Comparison of ENCODE assay signal across 19 cellular contexts in the genomic region with DNA sequence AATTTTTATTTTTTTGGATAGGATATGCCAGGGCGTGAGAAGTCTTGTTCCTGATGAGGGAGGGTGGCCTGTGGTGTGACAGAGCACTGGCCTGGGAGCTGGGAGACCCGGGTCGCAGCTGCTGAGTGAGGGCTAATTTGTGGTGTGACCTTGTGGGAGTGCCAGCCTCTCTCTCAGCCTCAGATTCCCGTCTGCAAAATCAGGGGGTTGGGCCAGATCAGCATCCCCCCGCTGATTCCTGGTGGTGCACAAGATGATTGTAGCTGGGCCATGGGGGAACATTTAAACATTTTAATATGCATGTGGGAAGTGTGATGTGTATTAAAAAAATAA. TPM values are rescaled to one million over a fixed set of nuclear protein-coding genes. Genes with fewer than 3 reads are reported as not detected.
DNase-seq lines count a peak whose midpoint lies in the region; ATAC-seq and TF ChIP-seq lines count a peak whose summit lies in the region.
"Had no signal": no experiment of that assay in that cellular context is flagged by ENCODE, and none has a peak within 500 bp of the region (broad histone marks: within the 10 kb centered on the region; RNA-seq: fewer than 3 reads in every experiment).

No MANE protein-coding gene starts in this region.

- H3K9me3 Mint-ChIP-seq in activated naive CD8-positive, alpha-beta T cell treated with anti-CD3 and anti-CD28 coated beads, Interleukin-2, amount 10 ng/mL, durations not matched to agents 7 days and 5 days, result no peaks in the 10 kb centered on the region
- H3K9me3 Mint-ChIP-seq in activated naive CD8-positive, alpha-beta T cell treated with anti-CD3 and anti-CD28 coated beads, Interleukin-2, amount 50 U/mL, for 24 hours, result no peaks in the 10 kb centered on the region
- H3K9me3 Mint-ChIP-seq in activated T-helper 1 cell treated with anti-CD3 and anti-CD28 coated beads, Interleukin-12 subunit alpha, Interleukin-12 subunit beta, Interleukin-2, Interleukin-4 antibody, amounts not matched to agents 30 ng/mL and 10 ng/mL and 1 ng/mL, durations not matched to agents 14 hours and 24 hours and 36 hours, result no peaks in the 10 kb centered on the region
- H3K9me3 Mint-ChIP-seq: activated naive CD4-positive, alpha-beta T cell treated with anti-CD3 and anti-CD28 coated beads for 36 hours; HFFc6; neural crest cell had no signal

- H3K4me1 ChIP-seq in tibial nerve, result peaks cover 0 to 87% (median 58%) of the 10 kb centered on the region in 4 donors
- H3K4me1 ChIP-seq: ascending aorta had no signal

- no peak for ATAC-seq in activated naive CD8-positive, alpha-beta T cell treated with anti-CD3 and anti-CD28 coated beads, Interleukin-2, amount 10 ng/mL, durations not matched to agents 7 days and 5 days (ENCODE audit: low read depth)
- no peak for ATAC-seq in activated naive CD8-positive, alpha-beta T cell treated with anti-CD3 and anti-CD28 coated beads, Interleukin-2, amount 50 U/mL, for 24 hours
- no peak for ATAC-seq in HG02759 (IDR thresholded peaks at IDR 0.05; ENCODE audit: unreplicated experiment)

- H3K27ac ChIP-seq in tibial nerve, result peak overlapping the region; percentile 38 to 92 (median 72)
- H3K27ac ChIP-seq: ascending aorta, RWPE1 had no signal

- peak overlapping the region; percentile 7 for H3K4me3 Mint-ChIP-seq in activated naive CD8-positive, alpha-beta T cell treated with anti-CD3 and anti-CD28 coated beads, Interleukin-2, amount 10 ng/mL, durations not matched to agents 7 days and 5 days
- H3K4me3 Mint-ChIP-seq in activated naive CD8-positive, alpha-beta T cell treated with anti-CD3 and anti-CD28 coated beads, Interleukin-2, amount 50 U/mL, for 24 hours, result no peak overlapping the region
- peak overlapping the region; percentile 15 for H3K4me3 Mint-ChIP-seq in activated T-helper 1 cell treated with anti-CD3 and anti-CD28 coated beads, Interleukin-12 subunit alpha, Interleukin-12 subunit beta, Interleukin-2, Interleukin-4 antibody, amounts not matched to agents 30 ng/mL and 10 ng/mL and 1 ng/mL, durations not matched to agents 14 hours and 24 hours and 36 hours
- H3K4me3 Mint-ChIP-seq: activated naive CD4-positive, alpha-beta T cell treated with anti-CD3 and anti-CD28 coated beads for 36 hours; HFFc6; neural crest cell had no signal

- H3K36me3 ChIP-seq in tibial nerve, result no peaks in the 10 kb centered on the region
- H3K36me3 ChIP-seq: ascending aorta had no signal

- TF ChIP-seq EP300 in tibial nerve (IDR thresholded peaks at IDR 0.05), result no peak

- H3K27me3 ChIP-seq in tibial nerve, result no peaks in the 10 kb centered on the region
- H3K27me3 ChIP-seq: ascending aorta had no signal

- H3K36me3 Mint-ChIP-seq in activated naive CD8-positive, alpha-beta T cell treated with anti-CD3 and anti-CD28 coated beads, Interleukin-2, amount 10 ng/mL, durations not matched to agents 7 days and 5 days, result no peaks in the 10 kb centered on the region
- no peaks in the 10 kb centered on the region for H3K36me3 Mint-ChIP-seq in activated naive CD8-positive, alpha-beta T cell treated with anti-CD3 and anti-CD28 coated beads, Interleukin-2, amount 50 U/mL, for 24 hours (ENCODE audit: low read depth)
- H3K36me3 Mint-ChIP-seq in activated T-helper 1 cell treated with anti-CD3 and anti-CD28 coated beads, Interleukin-12 subunit alpha, Interleukin-12 subunit beta, Interleukin-2, Interleukin-4 antibody, amounts not matched to agents 30 ng/mL and 10 ng/mL and 1 ng/mL, durations not matched to agents 14 hours and 24 hours and 36 hours (ENCODE audit: low read depth), result no peaks in the 10 kb centered on the region

- TF ChIP-seq POLR2A in tibial nerve (IDR thresholded peaks at IDR 0.05), result no peak

- no peak for TF ChIP-seq CTCF in tibial nerve (IDR thresholded peaks at IDR 0.05)

- POLR2A ChIA-PET in activated naive CD8-positive, alpha-beta T cell treated with anti-CD3 and anti-CD28 coated beads, Interleukin-2, amount 10 ng/mL, durations not matched to agents 7 days and 5 days (lab: Charles Lee), result interaction anchor here (1.1 to 2.3 kb wide), 4 partner anchors 9 to 17 kb away, joined by 4 to 7 read pairs (median 6); partner anchors contain the start of gene TSPAN15

- no peak overlapping the region for H3K4me3 ChIP-seq in tibial nerve
- H3K4me3 ChIP-seq: ascending aorta had no signal

- peaks cover 51% of the 10 kb centered on the region for H3K4me1 Mint-ChIP-seq in activated naive CD8-positive, alpha-beta T cell treated with anti-CD3 and anti-CD28 coated beads, Interleukin-2, amount 10 ng/mL, durations not matched to agents 7 days and 5 days
- H3K4me1 Mint-ChIP-seq in activated naive CD8-positive, alpha-beta T cell treated with anti-CD3 and anti-CD28 coated beads, Interleukin-2, amount 50 U/mL, for 24 hours, result peaks cover 12% of the 10 kb centered on the region
- peaks cover 50% of the 10 kb centered on the region for H3K4me1 Mint-ChIP-seq in activated T-helper 1 cell treated with anti-CD3 and anti-CD28 coated beads, Interleukin-12 subunit alpha, Interleukin-12 subunit beta, Interleukin-2, Interleukin-4 antibody, amounts not matched to agents 30 ng/mL and 10 ng/mL and 1 ng/mL, durations not matched to agents 14 hours and 24 hours and 36 hours (ENCODE audit: low read depth)

- H3K27ac Mint-ChIP-seq in activated naive CD8-positive, alpha-beta T cell treated with anti-CD3 and anti-CD28 coated beads, Interleukin-2, amount 10 ng/mL, durations not matched to agents 7 days and 5 days, result peak overlapping the region; percentile 81
- H3K27ac Mint-ChIP-seq in activated naive CD8-positive, alpha-beta T cell treated with anti-CD3 and anti-CD28 coated beads, Interleukin-2, amount 50 U/mL, for 24 hours, result no peak overlapping the region
- no peak overlapping the region for H3K27ac Mint-ChIP-seq in activated T-helper 1 cell treated with anti-CD3 and anti-CD28 coated beads, Interleukin-12 subunit alpha, Interleukin-12 subunit beta, Interleukin-2, Interleukin-4 antibody, amounts not matched to agents 30 ng/mL and 10 ng/mL and 1 ng/mL, durations not matched to agents 14 hours and 24 hours and 36 hours
- H3K27ac Mint-ChIP-seq: activated naive CD4-positive, alpha-beta T cell treated with anti-CD3 and anti-CD28 coated beads for 36 hours; HFFc6 had no signal

- peaks cover 13% of the 10 kb centered on the region for H3K27me3 Mint-ChIP-seq in activated naive CD8-positive, alpha-beta T cell treated with anti-CD3 and anti-CD28 coated beads, Interleukin-2, amount 10 ng/mL, durations not matched to agents 7 days and 5 days
- no peaks in the 10 kb centered on the region for H3K27me3 Mint-ChIP-seq in activated naive CD8-positive, alpha-beta T cell treated with anti-CD3 and anti-CD28 coated beads, Interleukin-2, amount 50 U/mL, for 24 hours
- H3K27me3 Mint-ChIP-seq in activated T-helper 1 cell treated with anti-CD3 and anti-CD28 coated beads, Interleukin-12 subunit alpha, Interleukin-12 subunit beta, Interleukin-2, Interleukin-4 antibody, amounts not matched to agents 30 ng/mL and 10 ng/mL and 1 ng/mL, durations not matched to agents 14 hours and 24 hours and 36 hours (ENCODE audit: insufficient read depth), result peaks cover 7% of the 10 kb centered on the region

- WGBS in tibial nerve, 2 donors, result 20 to 30% methylated on average over 5 of the region's 5 CpGs

- DNase-seq in activated naive CD8-positive, alpha-beta T cell treated with anti-CD3 and anti-CD28 coated beads, Interleukin-2, amount 10 ng/mL, durations not matched to agents 7 days and 5 days, result no peak
- DNase-seq in activated naive CD8-positive, alpha-beta T cell treated with anti-CD3 and anti-CD28 coated beads, Interleukin-2, amount 50 U/mL, for 24 hours, result no peak
- no peak for DNase-seq in activated T-helper 1 cell treated with anti-CD3 and anti-CD28 coated beads, Interleukin-12 subunit alpha, Interleukin-12 subunit beta, Interleukin-2, Interleukin-4 antibody, amounts not matched to agents 30 ng/mL and 10 ng/mL and 1 ng/mL, durations not matched to agents 14 hours and 24 hours and 36 hours (ENCODE audit: low spot score)
- peak; percentile 83 for DNase-seq in myocyte (ENCODE audit: low read depth)
- DNase-seq in tibial nerve (ENCODE audit: low spot score in 2 of 2), result no peak
- DNase-seq in putamen (ENCODE audit: low spot score), result no peak
- no peak for DNase-seq in UCSD-AML1 (lab: John Stamatoyannopoulos, UW; ENCODE audit: unreplicated experiment)
- DNase-seq: activated CD4-positive, alpha-beta T cell treated with anti-CD3 and anti-CD28 coated beads, Interleukin-2, amount 50 U/mL, for 1 hour; activated naive CD4-positive, alpha-beta T cell treated with anti-CD3 and anti-CD28 coated beads for 36 hours; activated T-cell treated with anti-CD3 and anti-CD28 coated beads, Interleukin-2, amount 50 U/mL, for 1 hour; HFFc6; NCI-H1417 treated with DMSO at 0.1 percent for 48 hours; NCI-H524; stimulated activated CD4-positive, alpha-beta T cell treated with anti-CD3 and anti-CD28 coated beads, Interleukin-4, amount 100 ng/mL, for 4 hours had no signal

- intact Hi-C loops in activated T-helper 1 cell treated with anti-CD3 and anti-CD28 coated beads, Interleukin-12 subunit alpha, Interleukin-12 subunit beta, Interleukin-2, Interleukin-4 antibody, amounts not matched to agents 30 ng/mL and 10 ng/mL and 1 ng/mL, durations not matched to agents 14 hours and 24 hours and 36 hours (cut with micrococcal nuclease), result no loop called here

- no peaks in the 10 kb centered on the region for H3K9me3 ChIP-seq in tibial nerve
- H3K9me3 ChIP-seq: ascending aorta had no signal

RNA-seq across cellular contexts. Expression of gene TSPAN15, which starts 14.9 kb away (rescaled TPM):
- 1 to 10 TPM; 4.6 to 4.7 TPM for total RNA-seq in activated naive CD8-positive, alpha-beta T cell treated with anti-CD3 and anti-CD28 coated beads, Interleukin-2, amount 10 ng/mL, durations not matched to agents 7 days and 5 days
- total RNA-seq in activated T-helper 1 cell treated with anti-CD3 and anti-CD28 coated beads, Interleukin-12 subunit alpha, Interleukin-12 subunit beta, Interleukin-2, Interleukin-4 antibody, amounts not matched to agents 30 ng/mL and 10 ng/mL and 1 ng/mL, durations not matched to agents 14 hours and 24 hours and 36 hours, result 1.6 and 2.7 TPM in 2 replicates
- total RNA-seq in myocyte, result 5.5 and 13.2 TPM in 2 replicates
- polyA plus RNA-seq in myocyte (2012), result 4.9 TPM
- total RNA-seq in tibial nerve, result 100 to 1,000 TPM in 1 of 4 donors, 10 to 100 TPM in 3; 46.9 to 117 (median 92.7) TPM

RNA-seq across cellular contexts. Expression of gene TACR2, which starts 49.4 kb away (rescaled TPM):
- total RNA-seq in activated naive CD8-positive, alpha-beta T cell treated with anti-CD3 and anti-CD28 coated beads, Interleukin-2, amount 10 ng/mL, durations not matched to agents 7 days and 5 days, result not detected
- total RNA-seq in activated T-helper 1 cell treated with anti-CD3 and anti-CD28 coated beads, Interleukin-12 subunit alpha, Interleukin-12 subunit beta, Interleukin-2, Interleukin-4 antibody, amounts not matched to agents 30 ng/mL and 10 ng/mL and 1 ng/mL, durations not matched to agents 14 hours and 24 hours and 36 hours, result not detected in 2 replicates
- total RNA-seq in myocyte (0.08 TPM in 1 of 2 replicates, not detected in the other), tibial nerve (1 to 10 TPM in 2 of 4 donors, under 1 TPM in 2; 0.59 to 4.6 (median 1.2) TPM)
- polyA plus RNA-seq in myocyte (2012), result 1.8 TPM
- total RNA-seq: activated naive CD4-positive, alpha-beta T cell treated with anti-CD3 and anti-CD28 coated beads for 36 hours; ascending aorta; HFFc6; MCF 10A; neural crest cell had no signal
